ENCODE assay signal across 15 cellular contexts in the genomic region with DNA sequence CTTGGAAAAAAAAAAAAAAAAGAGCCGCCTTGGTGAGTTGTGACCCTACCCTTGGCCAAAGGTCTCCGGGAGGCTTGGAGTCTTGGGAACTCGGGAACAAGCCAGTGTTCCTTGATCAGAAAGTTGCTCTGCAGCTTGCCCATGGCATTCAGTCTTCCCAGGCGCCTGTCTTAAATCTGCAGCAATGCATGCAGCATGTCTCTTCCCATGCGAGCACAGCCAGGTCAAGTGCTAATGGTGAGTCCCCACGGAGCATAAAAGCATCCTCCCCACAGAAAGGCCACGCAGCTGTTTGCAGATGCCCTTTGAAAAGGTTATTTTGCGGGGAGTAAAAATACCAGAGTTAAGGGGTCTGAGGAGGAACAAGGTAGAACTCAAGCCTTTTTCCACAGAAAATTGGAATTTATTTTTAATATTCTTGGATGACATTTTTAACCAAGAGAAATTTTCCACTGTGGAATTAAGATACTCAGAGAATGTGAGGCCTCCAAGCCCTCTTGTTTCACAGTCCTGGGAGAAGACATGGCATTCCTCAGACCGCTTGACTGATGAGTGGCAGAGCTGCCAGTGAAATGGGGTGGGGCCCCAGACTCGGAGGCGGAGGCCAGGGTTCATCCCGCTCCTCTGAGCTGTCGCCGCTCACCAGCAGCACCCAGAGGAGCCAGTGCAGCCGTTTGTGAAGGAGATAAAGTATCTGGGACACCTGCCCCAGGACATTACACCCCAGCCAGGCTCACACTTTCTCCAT.
"Had no signal": no experiment of that assay in that cellular context is flagged by ENCODE, and none has a peak within 500 bp of the region (broad histone marks: within the 10 kb centered on the region; RNA-seq: fewer than 3 reads in every experiment).

No MANE protein-coding gene starts in this region.

- H3K36me3 ChIP-seq: neural progenitor cell, ovary had no signal

- H3K4me1 ChIP-seq: lower lobe of right lung, neural progenitor cell, upper lobe of left lung had no signal

- DNase-seq: activated CD4-positive, alpha-beta T cell treated with anti-CD3 and anti-CD28 coated beads, Interleukin-2, amount 50 U/mL, for 48 hours; activated gamma-delta T cell treated with Interleukin-2 at 50 U/mL for 16 hours; activated naive CD8-positive, alpha-beta T cell treated with anti-CD3 and anti-CD28 coated beads, Interleukin-2, amount 10 ng/mL, durations not matched to agents 7 days and 5 days; aorta; erythroblast; hypothalamus; kidney glomerular epithelial cell; lower lobe of right lung; ovary; SIG-M5; stimulated activated CD4-positive, alpha-beta T cell treated with anti-CD3 and anti-CD28 coated beads, Interleukin-4, amount 100 ng/mL, for 4 hours; stimulated activated CD8-positive, alpha-beta memory T cell treated with anti-CD3 and anti-CD28 coated beads, Interleukin-4, amount 100 ng/mL, for 48 hours had no signal

- H3K9me3 ChIP-seq: lower lobe of right lung, ovary, upper lobe of left lung had no signal

- H3K27ac ChIP-seq: lower lobe of right lung, neural progenitor cell, ovary, upper lobe of left lung, VCaP had no signal

- H3K4me3 ChIP-seq: lower lobe of right lung, neural progenitor cell, ovary, upper lobe of left lung had no signal

- H3K27me3 ChIP-seq: neural progenitor cell, ovary, upper lobe of left lung had no signal

- ATAC-seq: lower lobe of right lung had no signal
